ENCODE assay signal across 15 cellular contexts in genomic region chr7:98755138-98755898, GRCh38.
DNase-seq lines count a peak whose midpoint lies in the region; FAIRE-seq and TF ChIP-seq lines count a peak whose summit lies in the region.
"Had no signal": no experiment of that assay in that cellular context is flagged by ENCODE, and none has a peak within 500 bp of the region (broad histone marks: within the 10 kb centered on the region; RNA-seq: fewer than 3 reads in every experiment).

No MANE protein-coding gene starts in this region.

- H3K14ac ChIP-seq in H9 (ENCODE audit: insufficient read depth, low read length): peak overlapping the region; percentile 16; the same call in 1 of the 2 replicates

- H2BK15ac ChIP-seq in H9 (ENCODE audit: low read depth, low read length): no peak overlapping the region

- H3K18ac ChIP-seq in H9 (ENCODE audit: insufficient read length, low read depth, low read length): no peak overlapping the region

- H3K4me1 ChIP-seq in H9 (ENCODE audit: insufficient read depth, low read length): no peaks in the 10 kb centered on the region
- peaks cover 19 to 22% of the 10 kb centered on the region in 2 donors for H3K4me1 ChIP-seq in ascending aorta
- H3K4me1 ChIP-seq in osteoblast (ENCODE audit: insufficient read depth, low read length): peaks cover 6% of the 10 kb centered on the region
- no peaks in the 10 kb centered on the region for H3K4me1 ChIP-seq in kidney (ENCODE audit: control insufficient read depth in 1 of 2, insufficient read depth in 1 of 2, low read depth in 1 of 2, low read length in 2 of 2)

- no peak overlapping the region for H4K5ac ChIP-seq in H9 (ENCODE audit: insufficient read length, low read depth, low read length)

- TF ChIP-seq CTCF in H9 (conservative IDR thresholded peaks at IDR 0.05): peak; percentile 35; the same call in 2 of the 3 replicates
- TF ChIP-seq CTCF in ascending aorta (IDR thresholded peaks at IDR 0.05): peak; percentile 20 to 35 (median 27)
- TF ChIP-seq CTCF in osteoblast (IDR thresholded peaks at IDR 0.05; ENCODE audit: extremely low read depth, low read depth, low read length): no peak
- no peak for TF ChIP-seq CTCF in kidney (IDR thresholded peaks at IDR 0.05; ENCODE audit: borderline replicate concordance, extremely low read depth, insufficient read depth)

- H3K27ac Mint-ChIP-seq in H9: no peak overlapping the region
- H3K27ac Mint-ChIP-seq: activated T-cell treated with anti-CD3 and anti-CD28 coated beads, Interleukin-2, amount 50 U/mL, for 72 hours; HFFc6; T-cell had no signal

- H4K20me1 ChIP-seq in H9 (ENCODE audit: control insufficient read depth, insufficient read depth, insufficient read length) (no peaks in the 10 kb centered on the region), osteoblast (ENCODE audit: insufficient read depth, low read length) (no peaks in the 10 kb centered on the region)

- no peak overlapping the region for H2AFZ ChIP-seq in H9 (ENCODE audit: low read length)
- H2AFZ ChIP-seq in osteoblast (ENCODE audit: low read length): no peak overlapping the region

- no peak overlapping the region for H3K23ac ChIP-seq in H9 (ENCODE audit: insufficient read length, low read depth, low read length)

- no peaks in the 10 kb centered on the region for H3K79me1 ChIP-seq in H9 (ENCODE audit: insufficient read depth, low read depth, low read length, poor library complexity, severe bottlenecking)

- no CpG with 5 or more reads among the region's 10 CpGs for WGBS in H9 (ENCODE audit: extremely low coverage, insufficient read length, low lambda C conversion rate)

- H3K36me3 Mint-ChIP-seq in H9 (ENCODE audit: insufficient read depth in 1 of 3, low read depth in 3 of 3): no peaks in the 10 kb centered on the region
- H3K36me3 Mint-ChIP-seq: T-cell had no signal

- no peak overlapping the region for H3K56ac ChIP-seq in H9 (ENCODE audit: insufficient read length, low read depth, low read length)

- no peak overlapping the region for H2BK120ac ChIP-seq in H9 (ENCODE audit: low read depth, low read length, poor library complexity, severe bottlenecking)

- H3K23me2 ChIP-seq in H9 (ENCODE audit: insufficient read length, low read depth, low read length, poor library complexity, severe bottlenecking): no peaks in the 10 kb centered on the region

- H3K4me3 ChIP-seq in ascending aorta (peak overlapping the region in 1 of 2 donors; percentile 14), osteoblast (ENCODE audit: insufficient read depth, low read length) (no peak overlapping the region), kidney (ENCODE audit: low read length in 2 of 2) (no peak overlapping the region)
- H3K4me3 ChIP-seq: dorsolateral prefrontal cortex, mucosa of descending colon had no signal

- FAIRE-seq in kidney (lab: Jason Lieb, UNC): no peak
- FAIRE-seq: GM18507 had no signal

- H3K4me3 Mint-ChIP-seq in H9: no peak overlapping the region
- H3K4me3 Mint-ChIP-seq: activated T-cell treated with anti-CD3 and anti-CD28 coated beads, Interleukin-2, amount 50 U/mL, for 72 hours; HFFc6; T-cell had no signal

- H2AK5ac ChIP-seq in H9 (ENCODE audit: insufficient read length, low read length): no peak overlapping the region

- H3K4ac ChIP-seq in H9 (ENCODE audit: low read depth, low read length): no peak overlapping the region

- H3K4me2 ChIP-seq in H9 (ENCODE audit: insufficient read depth, insufficient read length, low read length) (no peak overlapping the region), osteoblast (ENCODE audit: insufficient read depth, low read length) (no peak overlapping the region)

- no peak overlapping the region for H3K9ac ChIP-seq in H9 (ENCODE audit: extremely low read depth, insufficient read length, low read length)
- no peak overlapping the region for H3K9ac ChIP-seq in kidney (ENCODE audit: low read length in 2 of 2)

- H2BK5ac ChIP-seq in H9 (ENCODE audit: insufficient read length, low read length): no peak overlapping the region

- no peak overlapping the region for H4K91ac ChIP-seq in H9 (ENCODE audit: insufficient read length, low read depth, low read length)

- no peaks in the 10 kb centered on the region for H3K36me3 ChIP-seq in ascending aorta
- no peaks in the 10 kb centered on the region for H3K36me3 ChIP-seq in osteoblast (ENCODE audit: insufficient read depth, low read length)
- no peaks in the 10 kb centered on the region for H3K36me3 ChIP-seq in kidney (ENCODE audit: control insufficient read depth in 1 of 2, insufficient read depth in 2 of 2, low read length in 2 of 2)

- no peak overlapping the region for H2BK20ac ChIP-seq in H9 (ENCODE audit: low read depth, low read length, poor library complexity, severe bottlenecking)

- H3K27ac ChIP-seq in H9 (ENCODE audit: insufficient read length, low read depth, low read length): no peak overlapping the region
- peak overlapping the region; percentile 71 to 78 for H3K27ac ChIP-seq in ascending aorta
- no peak overlapping the region for H3K27ac ChIP-seq in osteoblast (ENCODE audit: low read depth, low read length)
- H3K27ac ChIP-seq in kidney (ENCODE audit: low read depth in 2 of 2, low read length in 2 of 2): no peak overlapping the region
- H3K27ac ChIP-seq: dorsolateral prefrontal cortex had no signal

- H3K27me3 ChIP-seq in H9 (ENCODE audit: insufficient read depth, low read length) (no peaks in the 10 kb centered on the region), ascending aorta (no peaks in the 10 kb centered on the region), osteoblast (ENCODE audit: insufficient read depth, low read length) (no peaks in the 10 kb centered on the region)

- H3T11ph ChIP-seq in H9 (ENCODE audit: low read length): no peak overlapping the region

- peaks cover 17% of the 10 kb centered on the region for H3K27me3 Mint-ChIP-seq in H9 (ENCODE audit: low read depth)

- H3K9me3 ChIP-seq in H9 (ENCODE audit: control insufficient read depth, low read depth, low read length) (no peaks in the 10 kb centered on the region), ascending aorta (no peaks in the 10 kb centered on the region), osteoblast (ENCODE audit: low read depth, low read length) (no peaks in the 10 kb centered on the region), kidney (ENCODE audit: control insufficient read depth in 1 of 2, low read length in 2 of 2) (no peaks in the 10 kb centered on the region)
- H3K9me3 ChIP-seq: mucosa of descending colon had no signal

- H2BK12ac ChIP-seq in H9 (ENCODE audit: insufficient read length, low read depth, low read length): no peak overlapping the region

- peaks cover 2 to 15% of the 10 kb centered on the region in 2 experiments; a peak in 3 of 4 replicates for H3K4me1 Mint-ChIP-seq in H9
- H3K4me1 Mint-ChIP-seq: T-cell had no signal

- no peaks in the 10 kb centered on the region for H3K79me2 ChIP-seq in H9 (ENCODE audit: insufficient read depth, low read length)
- no peaks in the 10 kb centered on the region for H3K79me2 ChIP-seq in osteoblast (ENCODE audit: insufficient read depth, low read length)

- DNase-seq in NCI-H345 (lab: John Stamatoyannopoulos, UW) (peak; percentile 38), NCI-H345 treated with DMSO at 0.1 percent for 48 hours (lab: John Stamatoyannopoulos, UW; ENCODE audit: unreplicated experiment) (no peak), H9 (peak; percentile 66), ascending aorta (ENCODE audit: low spot score in 2 of 2) (peak; percentile 47 to 77), osteoblast (ENCODE audit: insufficient read length, low spot score, missing footprints) (peak; percentile 73), kidney (no peak), NCI-H2081 (lab: John Stamatoyannopoulos, UW) (no peak), NCI-H187 (lab: John Stamatoyannopoulos, UW) (no peak)
- DNase-seq: activated T-cell treated with anti-CD3 and anti-CD28 coated beads, Interleukin-2, amount 50 U/mL, for 72 hours; anterior cingulate cortex; dorsolateral prefrontal cortex; HFFc6; mucosa of descending colon; T-cell had no signal

- no peaks in the 10 kb centered on the region for H3K9me3 Mint-ChIP-seq in H9
- H3K9me3 Mint-ChIP-seq: HFFc6 had no signal

- intact Hi-C loops in ascending aorta (cut with DNase I): loop anchor here (1.0 to 5.0 kb wide), 2 partner anchors 86 to 323 kb away; no protein-coding TSS in a partner anchor
- intact Hi-C loops in kidney (cut with DNase I): no loop called here

- no peak overlapping the region for H4K8ac ChIP-seq in H9 (replicated peaks; ENCODE audit: insufficient read length, low read depth, low read length)

Comparison
In these comparisons a context has a peak if more than half of its experiments do, and no peak if none do; other contexts are left out.
1. DNase-seq: peak in NCI-H345 (single experiment), H9 (single experiment), ascending aorta (2 of 2) and osteoblast (single experiment); none in NCI-H345 treated with DMSO at 0.1 percent for 48 hours (single experiment), kidney (single experiment), NCI-H2081 (0 of 2) and NCI-H187 (0 of 2).
2. H3K27ac ChIP-seq: peak in ascending aorta (2 of 2); none in H9 (single experiment), osteoblast (single experiment) and kidney (0 of 2).
3. CTCF ChIP-seq: peak in H9 (single experiment) and ascending aorta (3 of 3); none in osteoblast (single experiment) and kidney (single experiment).